Comparison of ENCODE assay signal across 8 cellular contexts in the genomic region with DNA sequence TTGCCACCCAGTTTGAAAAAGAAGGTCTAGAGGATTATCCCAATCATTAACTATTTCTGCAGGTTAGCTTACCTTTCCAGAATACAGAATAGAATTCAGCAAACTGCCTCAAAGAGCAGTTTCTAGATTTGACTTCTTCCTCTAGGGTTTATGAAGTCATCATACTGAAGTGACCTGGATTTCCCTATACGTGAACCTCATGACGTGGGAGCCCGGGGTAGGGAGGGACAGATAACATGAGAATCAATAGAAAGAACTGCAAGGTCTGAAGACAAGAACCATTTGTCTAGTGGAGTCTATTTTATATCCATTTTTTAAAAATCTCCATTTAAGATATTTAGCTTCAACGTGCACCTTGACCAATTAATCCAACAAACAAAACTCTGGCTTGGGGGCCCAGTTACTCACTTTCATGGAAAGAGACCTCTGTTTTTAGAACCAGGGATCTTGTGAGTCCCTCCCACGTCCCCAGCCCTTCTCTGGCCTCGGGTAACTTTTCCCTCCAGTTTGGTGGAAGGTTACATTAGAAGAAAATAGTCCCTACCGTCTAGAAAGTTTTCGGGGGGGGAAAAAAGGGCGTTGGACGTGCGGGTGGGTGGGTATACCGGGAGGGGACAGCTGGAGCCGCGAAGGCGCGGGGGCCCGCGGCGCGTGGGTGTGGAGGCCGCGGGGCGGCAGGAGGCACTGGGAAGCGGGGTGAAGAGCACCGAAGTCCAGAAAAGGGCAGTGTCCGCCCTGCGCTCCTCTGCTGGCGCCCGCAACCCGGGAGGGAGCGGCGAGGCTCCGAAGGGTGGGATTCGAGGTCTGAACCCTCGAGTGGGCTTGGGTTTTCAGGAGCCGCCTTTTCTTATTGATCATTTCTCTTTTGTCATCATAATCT. TPM values are rescaled to one million over a fixed set of nuclear protein-coding genes. Genes with fewer than 3 reads are reported as not detected.
DNase-seq lines count a peak whose midpoint lies in the region; ATAC-seq and TF ChIP-seq lines count a peak whose summit lies in the region.

No MANE protein-coding gene starts in this region.

- intact Hi-C loops in cardiac septum (cut with DNase I) = loop anchor here (1.0 kb wide), 1 partner anchor 14 kb away; the partner anchor contains the start of gene POGZ

- H3K9me3 Mint-ChIP-seq in activated naive CD8-positive, alpha-beta T cell treated with anti-CD3 and anti-CD28 coated beads for 36 hours = no peaks in the 10 kb centered on the region

- peaks cover 19% of the 10 kb centered on the region for H3K4me1 Mint-ChIP-seq in activated naive CD8-positive, alpha-beta T cell treated with anti-CD3 and anti-CD28 coated beads for 36 hours

- peak; percentile 84 for DNase-seq in DMS53 (lab: John Stamatoyannopoulos, UW)
- peak; percentile 85 for DNase-seq in NCI-H2227 (lab: John Stamatoyannopoulos, UW; ENCODE audit: unreplicated experiment)
- peak; percentile 20 for DNase-seq in activated naive CD8-positive, alpha-beta T cell treated with anti-CD3 and anti-CD28 coated beads for 36 hours
- peak; percentile 76 for DNase-seq in cardiac septum (ENCODE audit: low spot score)
- no peak for DNase-seq in omental fat pad (ENCODE audit: low spot score)
- no peak for DNase-seq in G401 (ENCODE audit: low spot score)
- no peak for DNase-seq in SKM-1 treated with dmso at 0.1 percent for 144 hours (lab: John Stamatoyannopoulos, UW; ENCODE audit: unreplicated experiment)

- peak overlapping the region; percentile 59 for H3K4me3 Mint-ChIP-seq in activated naive CD8-positive, alpha-beta T cell treated with anti-CD3 and anti-CD28 coated beads for 36 hours

- H3K27ac Mint-ChIP-seq in activated naive CD8-positive, alpha-beta T cell treated with anti-CD3 and anti-CD28 coated beads for 36 hours = peak overlapping the region; percentile 66

- H3K36me3 Mint-ChIP-seq in activated naive CD8-positive, alpha-beta T cell treated with anti-CD3 and anti-CD28 coated beads for 36 hours = no peaks in the 10 kb centered on the region

- ATAC-seq in omental fat pad (ENCODE audit: low FRiP score) (peak; percentile 67), GM21717 (IDR thresholded peaks at IDR 0.05; ENCODE audit: unreplicated experiment) (no peak)

- in situ Hi-C loops in G401 (cut with HindIII; ENCODE audit: low sequenced_read_pairs) = no loop called here

- no peak for TF ChIP-seq CTCF in omental fat pad (IDR thresholded peaks at IDR 0.05)

- peaks cover 5% of the 10 kb centered on the region for H3K27me3 Mint-ChIP-seq in activated naive CD8-positive, alpha-beta T cell treated with anti-CD3 and anti-CD28 coated beads for 36 hours

RNA-seq across cellular contexts. Expression of gene POGZ, which starts 13.8 kb away (rescaled TPM):
- 10 to 100 TPM; 52.1 to 63.1 TPM for total RNA-seq in activated naive CD8-positive, alpha-beta T cell treated with anti-CD3 and anti-CD28 coated beads for 36 hours
- total RNA-seq in cardiac septum = 54.4 TPM
- total RNA-seq in omental fat pad = 10 to 100 TPM; 32.9 to 60.8 (median 40.1) TPM
- total RNA-seq in G401 (2014; rRNA removed; shearing (Covaris generic)) = 6.9 and 14.0 TPM in 2 replicates

RNA-seq across cellular contexts. Expression of gene CGN, which starts 38.1 kb away (rescaled TPM):
- total RNA-seq in activated naive CD8-positive, alpha-beta T cell treated with anti-CD3 and anti-CD28 coated beads for 36 hours = 1 to 10 TPM; 1.3 to 2.0 TPM
- 0.19 TPM for total RNA-seq in cardiac septum
- total RNA-seq in omental fat pad = 10 to 100 TPM in 2 of 4 donors, 1 to 10 TPM in 1, under 1 TPM in 1; 0.32 to 44.6 (median 8.0) TPM
- total RNA-seq in G401 (2014; rRNA removed; shearing (Covaris generic)) = 11.4 and 18.6 TPM in 2 replicates

Comparison
In these comparisons a context has a peak if more than half of its experiments do, and no peak if none do; other contexts are left out.
1. DNase-seq: peak in DMS53 (single experiment), NCI-H2227 (single experiment), activated naive CD8-positive, alpha-beta T cell treated with anti-CD3 and anti-CD28 coated beads for 36 hours (single experiment) and cardiac septum (single experiment); none in omental fat pad (single experiment), G401 (single experiment) and SKM-1 treated with dmso at 0.1 percent for 144 hours (single experiment).